ENCODE assay signal across 1 cellular context in the genomic region with DNA sequence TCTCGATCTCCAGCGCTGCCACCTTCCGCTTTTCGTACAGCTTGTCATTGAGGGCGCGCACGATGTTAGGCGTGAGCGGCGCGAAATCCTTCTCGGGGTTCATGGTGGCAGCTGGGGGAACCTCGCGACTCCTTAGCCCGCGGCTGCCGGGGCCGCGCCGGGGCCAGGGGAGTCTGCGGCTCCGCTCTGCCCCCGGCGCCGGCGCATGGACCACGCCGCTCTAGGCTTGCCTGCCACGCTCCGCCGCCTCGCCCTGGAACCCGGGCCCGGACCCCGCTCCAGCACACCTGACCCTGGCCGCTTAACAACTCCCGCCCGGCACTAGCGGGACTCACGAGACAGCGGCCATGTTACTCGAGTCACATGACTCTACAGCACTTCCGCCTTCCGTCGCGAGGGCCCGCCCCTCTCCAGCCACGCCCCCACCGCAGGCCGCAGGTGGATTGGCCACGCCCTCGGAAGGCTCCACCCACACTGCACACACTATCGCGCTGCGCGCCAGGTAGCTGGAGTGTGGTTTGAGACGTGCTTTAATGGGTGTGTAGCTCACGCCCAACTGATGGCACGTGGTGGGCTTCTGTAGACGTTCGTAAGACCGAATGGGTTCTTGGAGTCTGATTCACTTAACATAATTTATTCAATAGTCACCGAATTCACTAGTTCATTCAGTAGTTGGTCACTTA.
A peak's percentile ranks its signal among the peaks of the same experiment; 100 is the strongest.
TF ChIP-seq lines count a peak whose summit lies in the region.

A gene (minus strand): TSS at position 361 of the 683 bp plus-strand sequence. CDS start 258 bp downstream, at position 103.

TF ChIP-seq in K562, 482 proteins besides CTCF, POLR2A, EP300 and RAD21 (continued from another document and continues in another):
- TF ChIP-seq HMG20B (CRISPR knock-in tag; IDR thresholded peaks at IDR 0.05) (no peak), SIN3B (IDR thresholded peaks at IDR 0.05; ENCODE audit: low read depth) (peak; percentile 100), ZKSCAN8 (CRISPR knock-in tag; IDR thresholded peaks at IDR 0.05) (no peak), CREM (IDR thresholded peaks at IDR 0.05; ENCODE audit: low read depth) (peak; percentile 77), CBFB (CRISPR knock-in tag; IDR thresholded peaks at IDR 0.05) (peak; percentile 37; the same call in 1 of the 2 replicates), FOXA3 (CRISPR knock-in tag; conservative IDR thresholded peaks at IDR 0.05 in 1 of 2, IDR thresholded peaks at IDR 0.05 in 1 of 2) (no peak), BHLHE40 (IDR thresholded peaks at IDR 0.05; ENCODE audit: low read length) (peak; percentile 97), NRF1 (conservative IDR thresholded peaks at IDR 0.05 in 1 of 2, IDR thresholded peaks at IDR 0.05 in 1 of 2) (peak; percentile 79 to 84), MAFG (tag; conservative IDR thresholded peaks at IDR 0.05) (no peak), SMAD4 (CRISPR knock-in tag; conservative IDR thresholded peaks at IDR 0.05) (0 out of 2 replicates have a peak, but pooled peaks have one; percentile 40), CTBP1 (IDR thresholded peaks at IDR 0.05; ENCODE audit: borderline replicate concordance) (peak; percentile 76; the same call in 1 of the 2 replicates), XRCC3 (IDR thresholded peaks at IDR 0.05) (no peak), SPI1 (IDR thresholded peaks at IDR 0.05; ENCODE audit: borderline replicate concordance, low read depth, low read length) (peak; percentile 85), TBP (optimal IDR thresholded peaks at IDR 0.05; ENCODE audit: low read depth, low read length) (peak; percentile 90), POU5F1 (IDR thresholded peaks at IDR 0.05; ENCODE audit: borderline replicate concordance, low read depth, low read length, partially characterized antibody) (no peak), BRD4 (IDR thresholded peaks at IDR 0.05) (0 out of 2 replicates have a peak, but pooled peaks have one; percentile 59), TOE1 (IDR thresholded peaks at IDR 0.05; ENCODE audit: borderline replicate concordance) (peak; percentile 99), TOE1 (CRISPR knock-in tag; IDR thresholded peaks at IDR 0.05; ENCODE audit: borderline replicate concordance, low read depth) (no peak), SLC30A9 (CRISPR knock-in tag; IDR thresholded peaks at IDR 0.05) (no peak), KDM5B (IDR thresholded peaks at IDR 0.05; ENCODE audit: insufficient replicate concordance, low read depth, low read length) (peak; percentile 88), FOXP1 (CRISPR knock-in tag; IDR thresholded peaks at IDR 0.05) (peak; percentile 22; the same call in 1 of the 2 replicates), ATF1 (CRISPR knock-in tag; IDR thresholded peaks at IDR 0.05) (no peak), ATF1 (tag; IDR thresholded peaks at IDR 0.05) (peak; percentile 61), ZNF778 (CRISPR knock-in tag; IDR thresholded peaks at IDR 0.05) (no peak), ZFPM2 (CRISPR knock-in tag; IDR thresholded peaks at IDR 0.05) (0 out of 2 replicates have a peak, but pooled peaks have one; percentile 27), FOXA1 (IDR thresholded peaks at IDR 0.05; ENCODE audit: borderline replicate concordance) (no peak), SETDB1 (IDR thresholded peaks at IDR 0.05; ENCODE audit: low read length) (no peak), SP2 (IDR thresholded peaks at IDR 0.05; ENCODE audit: extremely low read depth, low read depth, low read length, poor library complexity, severe bottlenecking) (no peak), POLR3A (IDR thresholded peaks at IDR 0.05; ENCODE audit: borderline replicate concordance, extremely low read depth, insufficient read depth, insufficient read length) (no peak)
- TF ChIP-seq, protein P1, sequence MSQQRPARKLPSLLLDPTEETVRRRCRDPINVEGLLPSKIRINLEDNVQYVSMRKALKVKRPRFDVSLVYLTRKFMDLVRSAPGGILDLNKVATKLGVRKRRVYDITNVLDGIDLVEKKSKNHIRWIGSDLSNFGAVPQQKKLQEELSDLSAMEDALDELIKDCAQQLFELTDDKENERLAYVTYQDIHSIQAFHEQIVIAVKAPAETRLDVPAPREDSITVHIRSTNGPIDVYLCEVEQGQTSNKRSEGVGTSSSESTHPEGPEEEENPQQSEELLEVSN (IDR thresholded peaks at IDR 0.05; ENCODE audit: borderline replicate concordance in 1 of 2, extremely low read depth in 1 of 2, insufficient read depth in 1 of 2, insufficient read length in 1 of 2, low read depth in 1 of 2, low read length in 1 of 2, poor library complexity in 1 of 2, severe bottlenecking in 1 of 2): peak; percentile 80 to 87
- TF ChIP-seq, protein P2, sequence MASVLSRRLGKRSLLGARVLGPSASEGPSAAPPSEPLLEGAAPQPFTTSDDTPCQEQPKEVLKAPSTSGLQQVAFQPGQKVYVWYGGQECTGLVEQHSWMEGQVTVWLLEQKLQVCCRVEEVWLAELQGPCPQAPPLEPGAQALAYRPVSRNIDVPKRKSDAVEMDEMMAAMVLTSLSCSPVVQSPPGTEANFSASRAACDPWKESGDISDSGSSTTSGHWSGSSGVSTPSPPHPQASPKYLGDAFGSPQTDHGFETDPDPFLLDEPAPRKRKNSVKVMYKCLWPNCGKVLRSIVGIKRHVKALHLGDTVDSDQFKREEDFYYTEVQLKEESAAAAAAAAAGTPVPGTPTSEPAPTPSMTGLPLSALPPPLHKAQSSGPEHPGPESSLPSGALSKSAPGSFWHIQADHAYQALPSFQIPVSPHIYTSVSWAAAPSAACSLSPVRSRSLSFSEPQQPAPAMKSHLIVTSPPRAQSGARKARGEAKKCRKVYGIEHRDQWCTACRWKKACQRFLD (CRISPR knock-in tag; IDR thresholded peaks at IDR 0.05): peak; percentile 86
- TF ChIP-seq, protein P3, sequence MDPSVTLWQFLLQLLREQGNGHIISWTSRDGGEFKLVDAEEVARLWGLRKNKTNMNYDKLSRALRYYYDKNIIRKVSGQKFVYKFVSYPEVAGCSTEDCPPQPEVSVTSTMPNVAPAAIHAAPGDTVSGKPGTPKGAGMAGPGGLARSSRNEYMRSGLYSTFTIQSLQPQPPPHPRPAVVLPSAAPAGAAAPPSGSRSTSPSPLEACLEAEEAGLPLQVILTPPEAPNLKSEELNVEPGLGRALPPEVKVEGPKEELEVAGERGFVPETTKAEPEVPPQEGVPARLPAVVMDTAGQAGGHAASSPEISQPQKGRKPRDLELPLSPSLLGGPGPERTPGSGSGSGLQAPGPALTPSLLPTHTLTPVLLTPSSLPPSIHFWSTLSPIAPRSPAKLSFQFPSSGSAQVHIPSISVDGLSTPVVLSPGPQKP (CRISPR knock-in tag; IDR thresholded peaks at IDR 0.05): no peak
- TF ChIP-seq, protein P4, sequence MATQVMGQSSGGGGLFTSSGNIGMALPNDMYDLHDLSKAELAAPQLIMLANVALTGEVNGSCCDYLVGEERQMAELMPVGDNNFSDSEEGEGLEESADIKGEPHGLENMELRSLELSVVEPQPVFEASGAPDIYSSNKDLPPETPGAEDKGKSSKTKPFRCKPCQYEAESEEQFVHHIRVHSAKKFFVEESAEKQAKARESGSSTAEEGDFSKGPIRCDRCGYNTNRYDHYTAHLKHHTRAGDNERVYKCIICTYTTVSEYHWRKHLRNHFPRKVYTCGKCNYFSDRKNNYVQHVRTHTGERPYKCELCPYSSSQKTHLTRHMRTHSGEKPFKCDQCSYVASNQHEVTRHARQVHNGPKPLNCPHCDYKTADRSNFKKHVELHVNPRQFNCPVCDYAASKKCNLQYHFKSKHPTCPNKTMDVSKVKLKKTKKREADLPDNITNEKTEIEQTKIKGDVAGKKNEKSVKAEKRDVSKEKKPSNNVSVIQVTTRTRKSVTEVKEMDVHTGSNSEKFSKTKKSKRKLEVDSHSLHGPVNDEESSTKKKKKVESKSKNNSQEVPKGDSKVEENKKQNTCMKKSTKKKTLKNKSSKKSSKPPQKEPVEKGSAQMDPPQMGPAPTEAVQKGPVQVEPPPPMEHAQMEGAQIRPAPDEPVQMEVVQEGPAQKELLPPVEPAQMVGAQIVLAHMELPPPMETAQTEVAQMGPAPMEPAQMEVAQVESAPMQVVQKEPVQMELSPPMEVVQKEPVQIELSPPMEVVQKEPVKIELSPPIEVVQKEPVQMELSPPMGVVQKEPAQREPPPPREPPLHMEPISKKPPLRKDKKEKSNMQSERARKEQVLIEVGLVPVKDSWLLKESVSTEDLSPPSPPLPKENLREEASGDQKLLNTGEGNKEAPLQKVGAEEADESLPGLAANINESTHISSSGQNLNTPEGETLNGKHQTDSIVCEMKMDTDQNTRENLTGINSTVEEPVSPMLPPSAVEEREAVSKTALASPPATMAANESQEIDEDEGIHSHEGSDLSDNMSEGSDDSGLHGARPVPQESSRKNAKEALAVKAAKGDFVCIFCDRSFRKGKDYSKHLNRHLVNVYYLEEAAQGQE (CRISPR knock-in tag; IDR thresholded peaks at IDR 0.05; ENCODE audit: low read depth): 0 out of 2 replicates have a peak, but pooled peaks have one; percentile 49
- TF ChIP-seq, protein P5, sequence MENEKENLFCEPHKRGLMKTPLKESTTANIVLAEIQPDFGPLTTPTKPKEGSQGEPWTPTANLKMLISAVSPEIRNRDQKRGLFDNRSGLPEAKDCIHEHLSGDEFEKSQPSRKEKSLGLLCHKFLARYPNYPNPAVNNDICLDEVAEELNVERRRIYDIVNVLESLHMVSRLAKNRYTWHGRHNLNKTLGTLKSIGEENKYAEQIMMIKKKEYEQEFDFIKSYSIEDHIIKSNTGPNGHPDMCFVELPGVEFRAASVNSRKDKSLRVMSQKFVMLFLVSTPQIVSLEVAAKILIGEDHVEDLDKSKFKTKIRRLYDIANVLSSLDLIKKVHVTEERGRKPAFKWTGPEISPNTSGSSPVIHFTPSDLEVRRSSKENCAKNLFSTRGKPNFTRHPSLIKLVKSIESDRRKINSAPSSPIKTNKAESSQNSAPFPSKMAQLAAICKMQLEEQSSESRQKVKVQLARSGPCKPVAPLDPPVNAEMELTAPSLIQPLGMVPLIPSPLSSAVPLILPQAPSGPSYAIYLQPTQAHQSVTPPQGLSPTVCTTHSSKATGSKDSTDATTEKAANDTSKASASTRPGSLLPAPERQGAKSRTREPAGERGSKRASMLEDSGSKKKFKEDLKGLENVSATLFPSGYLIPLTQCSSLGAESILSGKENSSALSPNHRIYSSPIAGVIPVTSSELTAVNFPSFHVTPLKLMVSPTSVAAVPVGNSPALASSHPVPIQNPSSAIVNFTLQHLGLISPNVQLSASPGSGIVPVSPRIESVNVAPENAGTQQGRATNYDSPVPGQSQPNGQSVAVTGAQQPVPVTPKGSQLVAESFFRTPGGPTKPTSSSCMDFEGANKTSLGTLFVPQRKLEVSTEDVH (IDR thresholded peaks at IDR 0.05; ENCODE audit: low read depth, partially characterized antibody): peak; percentile 72
- TF ChIP-seq, protein P6, sequence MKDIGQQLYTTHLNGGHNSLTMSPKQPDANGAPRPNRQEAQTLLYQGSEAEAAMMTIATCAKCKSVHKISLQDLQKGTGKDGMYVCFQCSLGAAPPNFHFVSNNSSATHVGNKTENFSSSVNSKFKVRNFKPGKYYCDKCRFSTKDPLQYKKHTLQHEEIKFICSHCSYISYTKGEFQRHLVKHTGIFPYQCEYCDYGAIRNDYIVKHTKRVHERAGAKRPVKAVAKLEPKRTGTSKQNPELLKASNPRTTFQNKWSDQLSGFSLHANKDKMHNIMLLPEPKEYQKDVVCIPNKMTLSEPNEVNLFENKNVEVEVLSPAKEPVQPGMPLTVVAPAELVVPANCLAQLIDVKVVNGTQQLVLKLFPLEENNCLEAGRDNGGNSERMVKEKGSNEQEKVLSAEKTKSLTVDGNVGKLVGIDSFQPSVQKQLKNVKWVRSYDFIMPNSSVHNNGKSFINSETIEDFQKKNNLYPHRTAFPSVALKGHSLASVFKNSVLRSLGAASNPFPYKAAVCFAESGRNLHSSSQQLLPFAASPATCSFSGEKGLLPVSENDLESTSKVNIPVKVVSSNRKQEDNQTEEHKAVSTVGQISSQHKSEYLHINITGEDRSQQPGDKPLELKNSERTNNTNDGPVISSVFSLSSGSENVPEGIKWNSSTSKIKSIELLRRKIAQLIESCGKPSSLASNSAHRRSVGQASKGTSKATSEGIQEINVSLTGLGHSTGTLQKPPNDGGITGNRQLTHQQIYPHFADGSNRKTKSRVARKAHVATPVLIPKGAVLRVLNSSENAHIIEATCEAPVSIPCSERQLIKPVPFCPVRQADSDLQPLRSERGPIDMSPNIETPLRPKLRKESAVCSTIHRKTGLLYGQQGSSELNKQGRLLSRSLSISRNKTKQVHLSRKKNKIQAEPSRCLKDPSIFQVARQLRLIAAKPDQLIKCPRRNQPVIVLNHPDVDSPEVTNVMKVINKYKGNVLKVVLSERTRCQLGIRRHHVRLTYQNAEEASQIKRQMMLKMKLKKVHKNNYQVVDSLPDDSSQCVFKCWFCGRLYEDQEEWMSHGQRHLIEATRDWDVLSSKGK (CRISPR knock-in tag; IDR thresholded peaks at IDR 0.05): no peak
- TF ChIP-seq, protein P7, sequence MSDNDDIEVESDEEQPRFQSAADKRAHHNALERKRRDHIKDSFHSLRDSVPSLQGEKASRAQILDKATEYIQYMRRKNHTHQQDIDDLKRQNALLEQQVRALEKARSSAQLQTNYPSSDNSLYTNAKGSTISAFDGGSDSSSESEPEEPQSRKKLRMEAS (CRISPR knock-in tag; IDR thresholded peaks at IDR 0.05): peak; percentile 90
- TF ChIP-seq, protein P8, sequence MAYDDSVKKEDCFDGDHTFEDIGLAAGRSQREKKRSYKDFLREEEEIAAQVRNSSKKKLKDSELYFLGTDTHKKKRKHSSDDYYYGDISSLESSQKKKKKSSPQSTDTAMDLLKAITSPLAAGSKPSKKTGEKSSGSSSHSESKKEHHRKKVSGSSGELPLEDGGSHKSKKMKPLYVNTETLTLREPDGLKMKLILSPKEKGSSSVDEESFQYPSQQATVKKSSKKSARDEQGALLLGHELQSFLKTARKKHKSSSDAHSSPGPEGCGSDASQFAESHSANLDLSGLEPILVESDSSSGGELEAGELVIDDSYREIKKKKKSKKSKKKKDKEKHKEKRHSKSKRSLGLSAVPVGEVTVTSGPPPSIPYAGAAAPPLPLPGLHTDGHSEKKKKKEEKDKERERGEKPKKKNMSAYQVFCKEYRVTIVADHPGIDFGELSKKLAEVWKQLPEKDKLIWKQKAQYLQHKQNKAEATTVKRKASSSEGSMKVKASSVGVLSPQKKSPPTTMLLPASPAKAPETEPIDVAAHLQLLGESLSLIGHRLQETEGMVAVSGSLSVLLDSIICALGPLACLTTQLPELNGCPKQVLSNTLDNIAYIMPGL (CRISPR knock-in tag; IDR thresholded peaks at IDR 0.05): peak; percentile 57; the same call in 1 of the 2 replicates
- TF ChIP-seq, protein P9, sequence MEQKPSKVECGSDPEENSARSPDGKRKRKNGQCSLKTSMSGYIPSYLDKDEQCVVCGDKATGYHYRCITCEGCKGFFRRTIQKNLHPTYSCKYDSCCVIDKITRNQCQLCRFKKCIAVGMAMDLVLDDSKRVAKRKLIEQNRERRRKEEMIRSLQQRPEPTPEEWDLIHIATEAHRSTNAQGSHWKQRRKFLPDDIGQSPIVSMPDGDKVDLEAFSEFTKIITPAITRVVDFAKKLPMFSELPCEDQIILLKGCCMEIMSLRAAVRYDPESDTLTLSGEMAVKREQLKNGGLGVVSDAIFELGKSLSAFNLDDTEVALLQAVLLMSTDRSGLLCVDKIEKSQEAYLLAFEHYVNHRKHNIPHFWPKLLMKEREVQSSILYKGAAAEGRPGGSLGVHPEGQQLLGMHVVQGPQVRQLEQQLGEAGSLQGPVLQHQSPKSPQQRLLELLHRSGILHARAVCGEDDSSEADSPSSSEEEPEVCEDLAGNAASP (IDR thresholded peaks at IDR 0.05): no peak
- TF ChIP-seq, protein P10, sequence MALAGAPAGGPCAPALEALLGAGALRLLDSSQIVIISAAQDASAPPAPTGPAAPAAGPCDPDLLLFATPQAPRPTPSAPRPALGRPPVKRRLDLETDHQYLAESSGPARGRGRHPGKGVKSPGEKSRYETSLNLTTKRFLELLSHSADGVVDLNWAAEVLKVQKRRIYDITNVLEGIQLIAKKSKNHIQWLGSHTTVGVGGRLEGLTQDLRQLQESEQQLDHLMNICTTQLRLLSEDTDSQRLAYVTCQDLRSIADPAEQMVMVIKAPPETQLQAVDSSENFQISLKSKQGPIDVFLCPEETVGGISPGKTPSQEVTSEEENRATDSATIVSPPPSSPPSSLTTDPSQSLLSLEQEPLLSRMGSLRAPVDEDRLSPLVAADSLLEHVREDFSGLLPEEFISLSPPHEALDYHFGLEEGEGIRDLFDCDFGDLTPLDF (CRISPR knock-in tag; IDR thresholded peaks at IDR 0.05): peak; percentile 73; the same call in 1 of the 2 replicates
